ENCODE assay signal across 8 cellular contexts in genomic region chr4:110059556-110060191, GRCh38.
DNase-seq lines count a peak whose midpoint lies in the region; ATAC-seq and TF ChIP-seq lines count a peak whose summit lies in the region.

No MANE protein-coding gene starts in this region.

- H3K9ac ChIP-seq in H9 (ENCODE audit: extremely low read depth, insufficient read length, low read length) (no peak overlapping the region), MM.1S (ENCODE audit: low read length) (no peak overlapping the region)

- no peaks in the 10 kb centered on the region for H3K79me1 ChIP-seq in H9 (ENCODE audit: insufficient read depth, low read depth, low read length, poor library complexity, severe bottlenecking)

- H2AFZ ChIP-seq in H9 (ENCODE audit: low read length), result no peak overlapping the region
- 0 out of 2 replicates have a peak overlapping the region, but pooled peaks have one; percentile 0 for H2AFZ ChIP-seq in MM.1S (ENCODE audit: low read length)

- H3K4me3 ChIP-seq in MM.1S (ENCODE audit: low read length) (peak overlapping the region; percentile 3; the same call in 1 of the 2 replicates), lower lobe of right lung (no peak overlapping the region), Caco-2 (ENCODE audit: low read depth, low read length) (no peak overlapping the region), tibial nerve (no peak overlapping the region)

- H3K9me3 ChIP-seq in H9 (ENCODE audit: control insufficient read depth, low read depth, low read length) (no peaks in the 10 kb centered on the region), MM.1S (replicated peaks; ENCODE audit: insufficient read depth, low read length) (no peaks in the 10 kb centered on the region), lower lobe of right lung (no peaks in the 10 kb centered on the region), Caco-2 (no peaks in the 10 kb centered on the region), tibial nerve (no peaks in the 10 kb centered on the region)

- H3K4me1 ChIP-seq in H9 (ENCODE audit: insufficient read depth, low read length), result no peaks in the 10 kb centered on the region
- H3K4me1 ChIP-seq in MM.1S (ENCODE audit: low read length), result peaks cover 48% of the 10 kb centered on the region
- peaks cover 11% of the 10 kb centered on the region for H3K4me1 ChIP-seq in lower lobe of right lung
- peaks cover 5% of the 10 kb centered on the region; the same call in 1 of the 2 replicates for H3K4me1 ChIP-seq in Caco-2
- peaks cover 0 to 18% (median 5%) of the 10 kb centered on the region in 4 donors for H3K4me1 ChIP-seq in tibial nerve

- peaks cover 32% of the 10 kb centered on the region for H3F3A ChIP-seq in MM.1S (ENCODE audit: insufficient read depth, low read length)

- no peak overlapping the region for H2BK15ac ChIP-seq in H9 (ENCODE audit: low read depth, low read length)

- no peak overlapping the region for H4K8ac ChIP-seq in H9 (replicated peaks; ENCODE audit: insufficient read length, low read depth, low read length)

- H2AK5ac ChIP-seq in H9 (ENCODE audit: insufficient read length, low read length), result no peak overlapping the region

- no peak overlapping the region for H3K18ac ChIP-seq in H9 (ENCODE audit: insufficient read length, low read depth, low read length)

- H3K9me2 ChIP-seq in MM.1S (replicated peaks; ENCODE audit: insufficient read depth, low read length), result no peaks in the 10 kb centered on the region

- no peak overlapping the region for H2BK5ac ChIP-seq in H9 (ENCODE audit: insufficient read length, low read length)

- H4K5ac ChIP-seq in H9 (ENCODE audit: insufficient read length, low read depth, low read length), result no peak overlapping the region

- ATAC-seq in GM18520 (IDR thresholded peaks at IDR 0.05; ENCODE audit: unreplicated experiment) (peak; percentile 75), lower lobe of right lung (peak; percentile 30 to 50)

- TF ChIP-seq EP300 in tibial nerve (IDR thresholded peaks at IDR 0.05), result no peak

- TF ChIP-seq CTCF in H9 (conservative IDR thresholded peaks at IDR 0.05) (no peak), MM.1S (IDR thresholded peaks at IDR 0.05; ENCODE audit: low read length) (no peak), lower lobe of right lung (IDR thresholded peaks at IDR 0.05) (no peak), Caco-2 (IDR thresholded peaks at IDR 0.05; ENCODE audit: insufficient read depth in 1 of 2, low read depth in 1 of 2, low read length in 1 of 2, severe bottlenecking in 1 of 2, unreplicated experiment in 1 of 2) (no peak), tibial nerve (IDR thresholded peaks at IDR 0.05) (no peak)

- no peaks in the 10 kb centered on the region for H3K9me3 Mint-ChIP-seq in H9
- H3K9me3 Mint-ChIP-seq in Caco-2 (ENCODE audit: unreplicated experiment), result no peaks in the 10 kb centered on the region

- H3K27ac ChIP-seq in H9 (ENCODE audit: insufficient read length, low read depth, low read length) (no peak overlapping the region), MM.1S (ENCODE audit: low read length) (peak overlapping the region; percentile 47; the same call in 1 of the 2 replicates), lower lobe of right lung (no peak overlapping the region), tibial nerve (no peak overlapping the region)

- no peak overlapping the region for H3K56ac ChIP-seq in H9 (ENCODE audit: insufficient read length, low read depth, low read length)

- DNase-seq in H9 (no peak), MM.1S (peak; percentile 83), lower lobe of right lung (no peak), Caco-2 (no peak), tibial nerve (ENCODE audit: low spot score in 2 of 2) (no peak), HUDEP-2 (lab: John Stamatoyannopoulos, UW; ENCODE audit: unreplicated experiment in 76 of 76) (no peak), NCI-H2107 (lab: John Stamatoyannopoulos, UW) (no peak)

- H3K36me3 Mint-ChIP-seq in H9 (ENCODE audit: insufficient read depth in 1 of 3, low read depth in 3 of 3), result peaks cover 3 to 10% (median 4%) of the 10 kb centered on the region in 3 experiments; a peak in 5 of 7 replicates
- H3K36me3 Mint-ChIP-seq in Caco-2 (ENCODE audit: insufficient read depth, unreplicated experiment), result no peaks in the 10 kb centered on the region

- H3T11ph ChIP-seq in H9 (ENCODE audit: low read length), result no peak overlapping the region

- no peak overlapping the region for H3K4ac ChIP-seq in H9 (ENCODE audit: low read depth, low read length)

- intact Hi-C loops in lower lobe of right lung (cut with DNase I) (no loop called here), Caco-2 (cut with micrococcal nuclease; ENCODE audit: unreplicated experiment) (no loop called here)

- CTCF ChIA-PET in Caco-2 (lab: Charles Lee), result no interaction called here

- H3K4me2 ChIP-seq in H9 (ENCODE audit: insufficient read depth, insufficient read length, low read length), result no peak overlapping the region
- H3K4me2 ChIP-seq in MM.1S (ENCODE audit: low read depth, low read length), result peak overlapping the region; percentile 66

- no peak overlapping the region for H2BK12ac ChIP-seq in H9 (ENCODE audit: insufficient read length, low read depth, low read length)

- peaks cover 10% of the 10 kb centered on the region in 2 experiments for H3K4me1 Mint-ChIP-seq in H9
- peaks cover 7% of the 10 kb centered on the region for H3K4me1 Mint-ChIP-seq in Caco-2 (ENCODE audit: low read depth, unreplicated experiment)

- H3K27me3 Mint-ChIP-seq in H9 (ENCODE audit: low read depth) (no peaks in the 10 kb centered on the region), Caco-2 (ENCODE audit: insufficient read depth, unreplicated experiment) (no peaks in the 10 kb centered on the region)

- H4K20me1 ChIP-seq in H9 (ENCODE audit: control insufficient read depth, insufficient read depth, insufficient read length), result no peaks in the 10 kb centered on the region
- no peaks in the 10 kb centered on the region for H4K20me1 ChIP-seq in MM.1S (ENCODE audit: insufficient read depth, low read length)

- no peak for TF ChIP-seq POLR2A in tibial nerve (IDR thresholded peaks at IDR 0.05)

- BruUV-seq in Caco-2 (replicated peaks; lab: Mats Ljungman, UMichigan), result no TSS peak

- H3K23me2 ChIP-seq in H9 (ENCODE audit: insufficient read length, low read depth, low read length, poor library complexity, severe bottlenecking), result no peaks in the 10 kb centered on the region

- H4K91ac ChIP-seq in H9 (ENCODE audit: insufficient read length, low read depth, low read length), result no peak overlapping the region

- H3K4me3 Mint-ChIP-seq in H9 (no peak overlapping the region), Caco-2 (ENCODE audit: unreplicated experiment) (no peak overlapping the region)

- no peak overlapping the region for H3K14ac ChIP-seq in H9 (ENCODE audit: insufficient read depth, low read length)

- no peak overlapping the region for H2BK20ac ChIP-seq in H9 (ENCODE audit: low read depth, low read length, poor library complexity, severe bottlenecking)

- H2BK120ac ChIP-seq in H9 (ENCODE audit: low read depth, low read length, poor library complexity, severe bottlenecking), result no peak overlapping the region

- H3K27me3 ChIP-seq in H9 (ENCODE audit: insufficient read depth, low read length) (no peaks in the 10 kb centered on the region), MM.1S (replicated peaks; ENCODE audit: insufficient read depth, low read length) (no peaks in the 10 kb centered on the region), lower lobe of right lung (ENCODE audit: low read depth) (no peaks in the 10 kb centered on the region), Caco-2 (replicated peaks; ENCODE audit: control insufficient read depth, insufficient read depth, low read length) (no peaks in the 10 kb centered on the region), tibial nerve (no peaks in the 10 kb centered on the region)

- H3K79me2 ChIP-seq in H9 (ENCODE audit: insufficient read depth, low read length), result no peaks in the 10 kb centered on the region
- no peaks in the 10 kb centered on the region for H3K79me2 ChIP-seq in MM.1S (ENCODE audit: low read length)

- H3K36me3 ChIP-seq in MM.1S (replicated peaks; ENCODE audit: insufficient read depth, low read length), result no peaks in the 10 kb centered on the region
- no peaks in the 10 kb centered on the region for H3K36me3 ChIP-seq in lower lobe of right lung
- H3K36me3 ChIP-seq in Caco-2 (ENCODE audit: control insufficient read depth, insufficient read depth, low read length), result no peaks in the 10 kb centered on the region
- no peaks in the 10 kb centered on the region for H3K36me3 ChIP-seq in tibial nerve

- POLR2A ChIA-PET in Caco-2 (lab: Charles Lee), result no interaction called here

- H3K27ac Mint-ChIP-seq in H9 (peak overlapping the region in 2 of 3 experiments; percentile 48 to 61; a peak in 1 of 7 replicates), Caco-2 (ENCODE audit: unreplicated experiment) (no peak overlapping the region)

- WGBS in H9 (ENCODE audit: extremely low coverage, insufficient read length, low lambda C conversion rate), result no CpG with 5 or more reads among the region's 3 CpGs
- WGBS in tibial nerve, 2 donors, result 73 to 81% methylated on average over 3 of the region's 3 CpGs

- no peak overlapping the region for H3K23ac ChIP-seq in H9 (ENCODE audit: insufficient read length, low read depth, low read length)
